In genomic region chr2:230706966-230707365, GRCh38 we compare ENCODE assay signal across 13 cellular contexts. TPM values are rescaled to one million over a fixed set of nuclear protein-coding genes. Genes with fewer than 3 reads are reported as not detected.
DNase-seq lines count a peak whose midpoint lies in the region; ATAC-seq, FAIRE-seq and TF ChIP-seq lines count a peak whose summit lies in the region.
"Had no signal": no experiment of that assay in that cellular context is flagged by ENCODE, and none has a peak within 500 bp of the region (broad histone marks: within the 10 kb centered on the region; RNA-seq: fewer than 3 reads in every experiment).

No MANE protein-coding gene starts in this region.

- dilution Hi-C loops in IMR-90 (cut with HindIII; ENCODE audit: low sequenced_read_pairs, unreplicated experiment) = no loop called here

- H3K4me3 ChIP-seq in A549 (no peak overlapping the region), IMR-90 (ENCODE audit: insufficient read depth, low read depth, low read length) (no peak overlapping the region), colonic mucosa (no peak overlapping the region), neutrophil (ENCODE audit: low read depth in 1 of 2, low read length in 1 of 2) (peak overlapping the region; percentile 6 to 13)

- H3K27me3 ChIP-seq in IMR-90 (ENCODE audit: control insufficient read depth, insufficient read depth, low read length) = no peaks in the 10 kb centered on the region; the same call in 1 of the 2 replicates
- H3K27me3 ChIP-seq in colonic mucosa = no peaks in the 10 kb centered on the region
- H3K27me3 ChIP-seq in neutrophil = no peaks in the 10 kb centered on the region

- H3K23ac ChIP-seq in IMR-90 (ENCODE audit: low read depth, low read length) = no peak overlapping the region

- H3K9me3 ChIP-seq in A549 (no peaks in the 10 kb centered on the region), IMR-90 (ENCODE audit: control insufficient read depth, insufficient read depth, low read length) (no peaks in the 10 kb centered on the region), colonic mucosa (no peaks in the 10 kb centered on the region), neutrophil (no peaks in the 10 kb centered on the region)

- no peak overlapping the region for H2BK15ac ChIP-seq in IMR-90 (ENCODE audit: low read depth, low read length)

- no peak overlapping the region for H4K5ac ChIP-seq in IMR-90 (ENCODE audit: low read depth, low read length)

- H3K27ac ChIP-seq in A549 = no peak overlapping the region; a peak in 1 of 6 replicates
- H3K27ac ChIP-seq in IMR-90 (ENCODE audit: insufficient read depth, low read length) = no peak overlapping the region
- peak overlapping the region; percentile 78 for H3K27ac ChIP-seq in colonic mucosa
- peak overlapping the region; percentile 72 for H3K27ac ChIP-seq in neutrophil
- H3K27ac ChIP-seq in substantia nigra (ENCODE audit: low read depth, low read length, poor library complexity, severe bottlenecking) = no peak overlapping the region

- FAIRE-seq in A549 (lab: Jason Lieb, UNC) = no peak

- no peak for TF ChIP-seq EP300 in A549 (IDR thresholded peaks at IDR 0.05)

- DNase-seq in A549 (ENCODE audit: low read depth in 1 of 2, low spot score in 1 of 2) (no peak), IMR-90 (no peak), colonic mucosa (no peak), amniotic stem cell (lab: John Stamatoyannopoulos, UW) (no peak), substantia nigra (lab: John Stamatoyannopoulos, UW) (no peak)
- DNase-seq: C1 segment of cervical spinal cord; CD4-positive, alpha-beta T cell; DMS 273 treated with DMSO at 0.1 percent for 48 hours; GOT3; H9 had no signal

- 94% methylated on average over 8 of the region's 8 CpGs for WGBS in A549 (ENCODE audit: missing lambda C conversion rate)
- 100% methylated on average over 1 of the region's 8 CpGs; no CpG with 5 or more reads in 1 of the 2 experiments for whole genome bisulfite sequencing in IMR-90 (ENCODE audit: extremely low coverage in 2 of 2, insufficient read length in 1 of 2), 2 experiments

- no peak overlapping the region for H2BK120ac ChIP-seq in IMR-90 (ENCODE audit: low read depth, low read length)

- intact Hi-C loops in IMR-90 (cut with micrococcal nuclease) (no loop called here), colonic mucosa (cut with DNase I) (no loop called here)

- CTCF ChIA-PET in A549 (lab: Yijun Ruan, JAX) = interaction anchor here (2.3 kb wide), 1 partner anchor 92 kb away, joined by 8 read pairs; no protein-coding TSS in a partner anchor
- CTCF ChIA-PET in IMR-90 (lab: Yijun Ruan, JAX) = no interaction called here

- no peak overlapping the region for H3K14ac ChIP-seq in IMR-90 (replicated peaks; ENCODE audit: low read depth, low read length)

- H2BK5ac ChIP-seq in IMR-90 (ENCODE audit: low read depth, low read length, poor library complexity, severe bottlenecking) = no peak overlapping the region

- ATAC-seq in A549 (no peak), IMR-90 (ENCODE audit: low read depth) (no peak), GM21786 (IDR thresholded peaks at IDR 0.05; ENCODE audit: unreplicated experiment) (no peak), GM18873 (IDR thresholded peaks at IDR 0.05; ENCODE audit: low FRiP score, unreplicated experiment) (no peak)

- no peaks in the 10 kb centered on the region for H3K36me3 ChIP-seq in IMR-90 (ENCODE audit: control insufficient read depth, insufficient read depth, low read length)
- H3K36me3 ChIP-seq in colonic mucosa = no peaks in the 10 kb centered on the region
- H3K36me3 ChIP-seq in neutrophil = no peaks in the 10 kb centered on the region

- H3K4ac ChIP-seq in IMR-90 (ENCODE audit: low read depth, low read length) = no peak overlapping the region

- POLR2A ChIA-PET in A549 (lab: Yijun Ruan, JAX) = no interaction called here
- POLR2A ChIA-PET in IMR-90 (lab: Charles Lee; ENCODE audit: unreplicated experiment) = no interaction called here

- H3K4me2 ChIP-seq in A549 (peak overlapping the region; percentile 52; the same call in 2 of the 3 replicates), IMR-90 (ENCODE audit: low read depth, low read length) (no peak overlapping the region)

- H2AK5ac ChIP-seq in IMR-90 (ENCODE audit: low read depth, low read length) = no peak overlapping the region

- TF ChIP-seq CTCF in A549 (IDR thresholded peaks at IDR 0.05) (no peak), IMR-90 (conservative IDR thresholded peaks at IDR 0.05; ENCODE audit: low read depth, low read length) (no peak), colonic mucosa (IDR thresholded peaks at IDR 0.05) (no peak), neutrophil (IDR thresholded peaks at IDR 0.05) (no peak)

- peaks cover under 1% of the 10 kb centered on the region in 2 experiments; a peak in 2 of 4 replicates for H3K79me1 ChIP-seq in IMR-90 (ENCODE audit: low read depth in 1 of 2, low read length in 2 of 2)

- TF ChIP-seq RAD21 in A549 (conservative IDR thresholded peaks at IDR 0.05 in 1 of 2, IDR thresholded peaks at IDR 0.05 in 1 of 2) = no peak
- TF ChIP-seq RAD21 in IMR-90 (IDR thresholded peaks at IDR 0.05; ENCODE audit: low read length) = no peak

- no peaks in the 10 kb centered on the region for H3K9me1 ChIP-seq in IMR-90 (ENCODE audit: insufficient read depth, low read length)

- no peaks in the 10 kb centered on the region for H4K20me1 ChIP-seq in IMR-90 (ENCODE audit: insufficient read depth, low read length)

- in situ Hi-C loops in IMR-90 (cut with MboI; ENCODE audit: low sequenced_read_pairs) = no loop called here

- H3K9ac ChIP-seq in IMR-90 (ENCODE audit: low read depth, low read length) = no peak overlapping the region
- no peak overlapping the region for H3K9ac ChIP-seq in colonic mucosa (ENCODE audit: low read depth in 2 of 2, low read length in 2 of 2)

- no peak overlapping the region for H3K18ac ChIP-seq in IMR-90 (ENCODE audit: low read depth, low read length)

- H3K4me1 ChIP-seq in A549 (peaks cover 14% of the 10 kb centered on the region; the same call in 2 of the 3 replicates), IMR-90 (ENCODE audit: control insufficient read depth, insufficient read depth, low read length) (no peaks in the 10 kb centered on the region), colonic mucosa (no peaks in the 10 kb centered on the region), neutrophil (ENCODE audit: control insufficient read depth in 1 of 2, insufficient read depth in 1 of 2, low read depth in 1 of 2, low read length in 1 of 2) (peaks cover 56 to 58% of the 10 kb centered on the region in 2 experiments)

- no peak overlapping the region for H2AK9ac ChIP-seq in IMR-90 (replicated peaks; ENCODE audit: low read depth, low read length, poor library complexity)

- peak overlapping the region; percentile 23 for H2AFZ ChIP-seq in IMR-90 (replicated peaks; ENCODE audit: low read length, poor library complexity)

- BruUV-seq in IMR-90 (replicated peaks; lab: Mats Ljungman, UMichigan) = no TSS peak

- no peak overlapping the region for H2BK20ac ChIP-seq in IMR-90 (ENCODE audit: low read depth, low read length)

- H4K8ac ChIP-seq in IMR-90 (ENCODE audit: low read depth in 2 of 2, low read length in 2 of 2) = no peak overlapping the region

- H4K91ac ChIP-seq in IMR-90 (ENCODE audit: insufficient read depth, low read depth, low read length) = no peak overlapping the region

- no peak for TF ChIP-seq POLR2A in A549 (IDR thresholded peaks at IDR 0.05; ENCODE audit: low read length)
- TF ChIP-seq POLR2A in IMR-90 (IDR thresholded peaks at IDR 0.05; ENCODE audit: low read depth, low read length) = no peak

- H3K56ac ChIP-seq in IMR-90 (ENCODE audit: extremely low read depth, insufficient read depth, low read length) = no peak overlapping the region

TF ChIP-seq in A549, 52 proteins besides CTCF, POLR2A, EP300 and RAD21 (continues in another document):
- no peak for TF ChIP-seq CEBPB (IDR thresholded peaks at IDR 0.05)
- TF ChIP-seq, protein P1, sequence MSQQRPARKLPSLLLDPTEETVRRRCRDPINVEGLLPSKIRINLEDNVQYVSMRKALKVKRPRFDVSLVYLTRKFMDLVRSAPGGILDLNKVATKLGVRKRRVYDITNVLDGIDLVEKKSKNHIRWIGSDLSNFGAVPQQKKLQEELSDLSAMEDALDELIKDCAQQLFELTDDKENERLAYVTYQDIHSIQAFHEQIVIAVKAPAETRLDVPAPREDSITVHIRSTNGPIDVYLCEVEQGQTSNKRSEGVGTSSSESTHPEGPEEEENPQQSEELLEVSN (IDR thresholded peaks at IDR 0.05; ENCODE audit: borderline replicate concordance, low read depth) = no peak
- no peak for TF ChIP-seq NR3C1 (IDR thresholded peaks at IDR 0.05)
- TF ChIP-seq, protein P2, sequence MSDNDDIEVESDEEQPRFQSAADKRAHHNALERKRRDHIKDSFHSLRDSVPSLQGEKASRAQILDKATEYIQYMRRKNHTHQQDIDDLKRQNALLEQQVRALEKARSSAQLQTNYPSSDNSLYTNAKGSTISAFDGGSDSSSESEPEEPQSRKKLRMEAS (IDR thresholded peaks at IDR 0.05) = no peak
- no peak for TF ChIP-seq CHD2 (IDR thresholded peaks at IDR 0.05; ENCODE audit: low read length, partially characterized antibody)
- no peak for TF ChIP-seq CBX8 (IDR thresholded peaks at IDR 0.05)
- TF ChIP-seq JUN (IDR thresholded peaks at IDR 0.05) = no peak

TF ChIP-seq in IMR-90, 13 proteins besides CTCF, POLR2A, EP300 and RAD21 (continues in another document):
- TF ChIP-seq CEBPB (IDR thresholded peaks at IDR 0.05; ENCODE audit: low read depth, low read length) (no peak), FOS (IDR thresholded peaks at IDR 0.05; ENCODE audit: low read depth, low read length) (no peak), RFX5 (IDR thresholded peaks at IDR 0.05; ENCODE audit: low read depth, low read length) (no peak), BHLHE40 (IDR thresholded peaks at IDR 0.05; ENCODE audit: low read depth, low read length) (no peak), MAZ (IDR thresholded peaks at IDR 0.05; ENCODE audit: borderline replicate concordance, low read depth, low read length) (no peak)
- TF ChIP-seq, protein P3, sequence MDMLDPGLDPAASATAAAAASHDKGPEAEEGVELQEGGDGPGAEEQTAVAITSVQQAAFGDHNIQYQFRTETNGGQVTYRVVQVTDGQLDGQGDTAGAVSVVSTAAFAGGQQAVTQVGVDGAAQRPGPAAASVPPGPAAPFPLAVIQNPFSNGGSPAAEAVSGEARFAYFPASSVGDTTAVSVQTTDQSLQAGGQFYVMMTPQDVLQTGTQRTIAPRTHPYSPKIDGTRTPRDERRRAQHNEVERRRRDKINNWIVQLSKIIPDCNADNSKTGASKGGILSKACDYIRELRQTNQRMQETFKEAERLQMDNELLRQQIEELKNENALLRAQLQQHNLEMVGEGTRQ (IDR thresholded peaks at IDR 0.05; ENCODE audit: low read depth, low read length) = no peak

RNA-seq across cellular contexts. Expression of gene CAB39, which starts 5.7 kb away (rescaled TPM):
- polyA plus RNA-seq in A549 (2011; rRNA removed) (50.7 and 54.2 TPM in 2 replicates), A549 (2017; fragmentation: RNase III; extraction: RNeasy Plus Mini Kit Qiagen cat#74134 plus additional on column Dnase treatment) (28.4 to 30.2 TPM (median 30.1 TPM) in 3 replicates), IMR-90 (2012; rRNA removed) (31.3 and 38.2 TPM in 2 replicates)
- 12.6 and 12.8 TPM in 2 replicates for polyA plus RNA-seq in A549 (2012; cell fraction: cytosol; rRNA removed)
- polyA plus RNA-seq in A549 (2012; cell fraction: nucleus; rRNA removed) = 8.1 and 12.8 TPM in 2 replicates
- polyA minus RNA-seq in A549 (2011; rRNA and poly(A)+ RNA removed) = 38.6 and 42.2 TPM in 2 replicates
- total RNA-seq in IMR-90 (2012; rRNA removed) (71.7 and 95.3 TPM in 2 replicates), colonic mucosa (100 to 1,000 TPM in 1 of 2 donors, 10 to 100 TPM in 1; 87.8 to 121 TPM)
- 5.8 and 13.0 TPM in 2 replicates for polyA plus RNA-seq in IMR-90 (2012; cell fraction: cytosol; rRNA removed)
- polyA plus RNA-seq in IMR-90 (2012; cell fraction: nucleus; rRNA removed; ENCODE audit: low replicate concordance) = 6.4 and 42.5 TPM in 2 replicates

Comparison
In these comparisons a context has a peak if more than half of its experiments do, and no peak if none do; other contexts are left out.
1. H3K27ac ChIP-seq: peak in colonic mucosa (single experiment) and neutrophil (single experiment); none in A549 (0 of 2), IMR-90 (single experiment) and substantia nigra (single experiment).
2. H3K4me3 ChIP-seq: peak in neutrophil (2 of 2); none in A549 (single experiment), IMR-90 (single experiment) and colonic mucosa (single experiment).